Comparison of ENCODE assay signal across 1 cellular context in genomic region chr10:100723180-100723579, GRCh38.
TF ChIP-seq lines count a peak whose summit lies in the region.

No MANE protein-coding gene starts in this region.

TF ChIP-seq in H1, 55 proteins besides CTCF, POLR2A, EP300 and RAD21:
- TF ChIP-seq CEBPB (IDR thresholded peaks at IDR 0.05; ENCODE audit: low read depth, low read length) (no peak), RNF2 (IDR thresholded peaks at IDR 0.05; ENCODE audit: borderline replicate concordance, low read depth, low read length, missing control alignments, poor library complexity, severe bottlenecking) (peak; percentile 47)
